Comparison of ENCODE assay signal across 25 cellular contexts in genomic region chr11:99645934-99646333, GRCh38.
DNase-seq lines count a peak whose midpoint lies in the region; ATAC-seq, FAIRE-seq and TF ChIP-seq lines count a peak whose summit lies in the region.
"Had no signal": no experiment of that assay in that cellular context is flagged by ENCODE, and none has a peak within 500 bp of the region (broad histone marks: within the 10 kb centered on the region; RNA-seq: fewer than 3 reads in every experiment).

No MANE protein-coding gene starts in this region.

- TF ChIP-seq CTCF in liver (IDR thresholded peaks at IDR 0.05; ENCODE audit: low read depth, low read length, missing input control) (no peak), HepG2 (CRISPR knock-in tag; IDR thresholded peaks at IDR 0.05) (no peak), LNCaP clone FGC (IDR thresholded peaks at IDR 0.05; ENCODE audit: control insufficient read depth, extremely low read depth, insufficient read depth) (no peak), right lobe of liver (IDR thresholded peaks at IDR 0.05) (no peak), prostate gland (IDR thresholded peaks at IDR 0.05) (no peak)

- peaks cover 0 to 18% (median 8%) of the 10 kb centered on the region in 4 donors for H3K4me1 ChIP-seq in liver (ENCODE audit: control insufficient read depth in 4 of 4, insufficient read depth in 4 of 4, low read length in 3 of 4)
- no peaks in the 10 kb centered on the region for H3K4me1 ChIP-seq in HepG2 (ENCODE audit: insufficient read depth, low read length)
- H3K4me1 ChIP-seq in right lobe of liver, result peaks cover 0 to 18% (median 6%) of the 10 kb centered on the region in 4 donors
- H3K4me1 ChIP-seq in prostate gland (replicated peaks), result no peaks in the 10 kb centered on the region
- H3K4me1 ChIP-seq: A549, BE2C had no signal

- H3K9me3 ChIP-seq in liver (ENCODE audit: control insufficient read depth in 4 of 4, low read length in 3 of 4) (no peaks in the 10 kb centered on the region), HepG2 (ENCODE audit: low read length) (no peaks in the 10 kb centered on the region), right lobe of liver (no peaks in the 10 kb centered on the region), prostate gland (no peaks in the 10 kb centered on the region)
- H3K9me3 ChIP-seq: A549; BE2C; BLaER1 treated with 17β-estradiol and CSF1 and Interleukin-3, amounts not matched to agents 10 nM and 100 nM had no signal

- 30% methylated on average over 2 of the region's 2 CpGs for WGBS in liver
- WGBS in HepG2 (ENCODE audit: low lambda C conversion rate), result 0% methylated on average over 2 of the region's 2 CpGs
- WGBS in right lobe of liver (ENCODE audit: insufficient coverage, low coverage, low lambda C conversion rate, missing lambda C conversion rate), result 34% methylated on average over 2 of the region's 2 CpGs
- 61% methylated on average over 2 of the region's 2 CpGs for WGBS in prostate gland

- no peaks in the 10 kb centered on the region for H4K20me1 ChIP-seq in HepG2 (ENCODE audit: insufficient read depth, low read length)
- H4K20me1 ChIP-seq: BLaER1 treated with 17β-estradiol and CSF1 and Interleukin-3, amounts not matched to agents 10 nM and 100 nM had no signal

- H3K4me3 ChIP-seq in liver (ENCODE audit: low read depth in 1 of 3, low read length in 3 of 3) (no peak overlapping the region), HepG2 (replicated peaks in 1 of 3; ENCODE audit: insufficient read depth in 1 of 3, low read depth in 2 of 3, low read length in 3 of 3) (no peak overlapping the region), LNCaP clone FGC (ENCODE audit: low read depth, low read length) (no peak overlapping the region), right lobe of liver (no peak overlapping the region), prostate gland (no peak overlapping the region)
- H3K4me3 ChIP-seq: A549; BLaER1 treated with 17β-estradiol and CSF1 and Interleukin-3, amounts not matched to agents 10 nM and 100 nM; GM12878; GM23338 had no signal

- in situ Hi-C loops in HepG2 (cut with HindIII; ENCODE audit: extremely low pct_ligation_motif_present, low pct_unique_long_range_greater_than_20kb), result no loop called here

- no peak for DNase-seq in HepG2 (ENCODE audit: low spot score)
- peak; percentile 86 for DNase-seq in LNCaP clone FGC (ENCODE audit: low read depth)
- DNase-seq in right lobe of liver, result no peak
- peak; percentile 33 for DNase-seq in prostate gland (ENCODE audit: low spot score)
- no peak for DNase-seq in mesenteric fat pad (ENCODE audit: low spot score)
- DNase-seq: 8988T; ACHN; AML-193; BE2C; Calu3; CD4-positive, alpha-beta memory T cell; COR-L47; DMS79; EL; GDM1; H9 had no signal

- H3K27ac ChIP-seq in liver (ENCODE audit: low read depth in 1 of 2, low read length in 2 of 2) (no peak overlapping the region), HepG2 (ENCODE audit: extremely low read length, insufficient read depth, low read length) (no peak overlapping the region), right lobe of liver (no peak overlapping the region), prostate gland (no peak overlapping the region)
- H3K27ac ChIP-seq: A549; BLaER1 treated with 17β-estradiol and CSF1 and Interleukin-3, amounts not matched to agents 10 nM and 100 nM had no signal

- intact Hi-C loops in HepG2 (cut with micrococcal nuclease; ENCODE audit: unreplicated experiment) (no loop called here), right lobe of liver (cut with DNase I) (no loop called here), prostate gland (cut with DNase I) (no loop called here)

- H2AFZ ChIP-seq in HepG2 (ENCODE audit: low read length), result no peak overlapping the region
- H2AFZ ChIP-seq: GM23338 had no signal

- H3K4me2 ChIP-seq in HepG2 (ENCODE audit: low read depth, low read length), result no peak overlapping the region
- H3K4me2 ChIP-seq: A549; BLaER1 treated with 17β-estradiol and CSF1 and Interleukin-3, amounts not matched to agents 10 nM and 100 nM; GM23338 had no signal

- FAIRE-seq in HepG2 (lab: Jason Lieb, UNC), result no peak
- FAIRE-seq: A549, GM12878, GM19239 had no signal

- H3K36me3 ChIP-seq in liver (ENCODE audit: control insufficient read depth in 4 of 4, insufficient read depth in 3 of 4, low read depth in 1 of 4, low read length in 3 of 4) (no peaks in the 10 kb centered on the region), HepG2 (replicated peaks in 1 of 2; ENCODE audit: control insufficient read depth in 1 of 2, insufficient read depth in 2 of 2, low read length in 2 of 2) (no peaks in the 10 kb centered on the region), right lobe of liver (no peaks in the 10 kb centered on the region), prostate gland (no peaks in the 10 kb centered on the region)
- H3K36me3 ChIP-seq: BE2C; BLaER1 treated with 17β-estradiol and CSF1 and Interleukin-3, amounts not matched to agents 10 nM and 100 nM had no signal

- H3K27me3 ChIP-seq in liver (ENCODE audit: control insufficient read depth in 4 of 4, insufficient read depth in 4 of 4, low read length in 3 of 4) (no peaks in the 10 kb centered on the region), HepG2 (ENCODE audit: control insufficient read depth in 1 of 2, insufficient read depth in 2 of 2, low read length in 2 of 2) (no peaks in the 10 kb centered on the region), right lobe of liver (no peaks in the 10 kb centered on the region), prostate gland (replicated peaks; ENCODE audit: insufficient read depth) (no peaks in the 10 kb centered on the region)
- H3K27me3 ChIP-seq: BE2C; BLaER1 treated with 17β-estradiol and CSF1 and Interleukin-3, amounts not matched to agents 10 nM and 100 nM had no signal

- BruUV-seq in HepG2 (replicated peaks; lab: Mats Ljungman, UMichigan), result no TSS peak

- TF ChIP-seq EP300 in HepG2 (IDR thresholded peaks at IDR 0.05; ENCODE audit: low read depth in 2 of 2, low read length in 2 of 2) (no peak), HepG2 (CRISPR knock-in tag; IDR thresholded peaks at IDR 0.05; ENCODE audit: borderline replicate concordance) (no peak)

- no peaks in the 10 kb centered on the region for H3K79me2 ChIP-seq in HepG2 (ENCODE audit: insufficient read depth, low read length)

- TF ChIP-seq RAD21 in liver (IDR thresholded peaks at IDR 0.05) (peak in 1 of 2 donors; percentile 28), HepG2 (CRISPR knock-in tag; IDR thresholded peaks at IDR 0.05) (no peak)

- no peak overlapping the region for H3K9ac ChIP-seq in liver (ENCODE audit: low read depth in 1 of 2, low read length in 2 of 2)
- no peak overlapping the region for H3K9ac ChIP-seq in HepG2 (ENCODE audit: insufficient read depth, low read depth, low read length)
- H3K9ac ChIP-seq: BLaER1 treated with 17β-estradiol and CSF1 and Interleukin-3, amounts not matched to agents 10 nM and 100 nM had no signal

- POLR2A ChIA-PET in HepG2 (lab: Yijun Ruan, JAX), result no interaction called here

- TF ChIP-seq POLR2A in HepG2 (IDR thresholded peaks at IDR 0.05; ENCODE audit: insufficient read depth in 1 of 2, low read depth in 2 of 2, low read length in 2 of 2) (no peak), right lobe of liver (IDR thresholded peaks at IDR 0.05) (no peak), prostate gland (IDR thresholded peaks at IDR 0.05) (no peak)

- ATAC-seq in HepG2 (no peak), right lobe of liver (peak; percentile 89 to 97 (median 94)), GM19455 (IDR thresholded peaks at IDR 0.05; ENCODE audit: unreplicated experiment) (no peak), HG03196 (IDR thresholded peaks at IDR 0.05; ENCODE audit: unreplicated experiment) (no peak)
- ATAC-seq: A549, GM12878, GM23338, HCT116 had no signal

- CTCF ChIA-PET in HepG2 (lab: Yijun Ruan, JAX; ENCODE audit: low intra/inter-chr PET ratio, low total read pairs), result no interaction called here

TF ChIP-seq in liver, 16 proteins besides CTCF, POLR2A, EP300 and RAD21 (continues in another document):
- TF ChIP-seq JUND (IDR thresholded peaks at IDR 0.05) (peak; percentile 43 to 53), SP1 (IDR thresholded peaks at IDR 0.05) (peak; percentile 45), GABPA (IDR thresholded peaks at IDR 0.05 in 1 of 2, conservative IDR thresholded peaks at IDR 0.05 in 1 of 2) (no peak), YY1 (IDR thresholded peaks at IDR 0.05) (peak; percentile 71), HNF4A (conservative IDR thresholded peaks at IDR 0.05) (peak; percentile 68 to 88), ZBTB33 (IDR thresholded peaks at IDR 0.05) (no peak)

TF ChIP-seq in HepG2, 621 proteins besides CTCF, POLR2A, EP300 and RAD21 (continues in another document):
- no peak for TF ChIP-seq SMAD3 (CRISPR knock-in tag; IDR thresholded peaks at IDR 0.05)
- TF ChIP-seq ZSCAN12 (CRISPR knock-in tag; IDR thresholded peaks at IDR 0.05), result no peak
- no peak for TF ChIP-seq CHCHD3 (CRISPR knock-in tag; IDR thresholded peaks at IDR 0.05)
- TF ChIP-seq EEA1 (CRISPR knock-in tag; IDR thresholded peaks at IDR 0.05; ENCODE audit: borderline replicate concordance), result no peak
- no peak for TF ChIP-seq SETDB1 (CRISPR knock-in tag; IDR thresholded peaks at IDR 0.05; ENCODE audit: borderline replicate concordance)
- TF ChIP-seq PRMT3 (CRISPR knock-in tag; IDR thresholded peaks at IDR 0.05; ENCODE audit: borderline replicate concordance, low read depth), result no peak
- TF ChIP-seq ZNF784 (CRISPR knock-in tag; IDR thresholded peaks at IDR 0.05; ENCODE audit: borderline replicate concordance), result no peak

Comparison
In these comparisons a context has a peak if more than half of its experiments do, and no peak if none do; other contexts are left out.
1. ATAC-seq: peak in right lobe of liver (4 of 4); none in HepG2 (single experiment), GM19455 (single experiment) and HG03196 (single experiment).
2. DNase-seq: peak in LNCaP clone FGC (single experiment) and prostate gland (single experiment); none in HepG2 (single experiment), right lobe of liver (0 of 3) and mesenteric fat pad (single experiment).